In the genomic region with DNA sequence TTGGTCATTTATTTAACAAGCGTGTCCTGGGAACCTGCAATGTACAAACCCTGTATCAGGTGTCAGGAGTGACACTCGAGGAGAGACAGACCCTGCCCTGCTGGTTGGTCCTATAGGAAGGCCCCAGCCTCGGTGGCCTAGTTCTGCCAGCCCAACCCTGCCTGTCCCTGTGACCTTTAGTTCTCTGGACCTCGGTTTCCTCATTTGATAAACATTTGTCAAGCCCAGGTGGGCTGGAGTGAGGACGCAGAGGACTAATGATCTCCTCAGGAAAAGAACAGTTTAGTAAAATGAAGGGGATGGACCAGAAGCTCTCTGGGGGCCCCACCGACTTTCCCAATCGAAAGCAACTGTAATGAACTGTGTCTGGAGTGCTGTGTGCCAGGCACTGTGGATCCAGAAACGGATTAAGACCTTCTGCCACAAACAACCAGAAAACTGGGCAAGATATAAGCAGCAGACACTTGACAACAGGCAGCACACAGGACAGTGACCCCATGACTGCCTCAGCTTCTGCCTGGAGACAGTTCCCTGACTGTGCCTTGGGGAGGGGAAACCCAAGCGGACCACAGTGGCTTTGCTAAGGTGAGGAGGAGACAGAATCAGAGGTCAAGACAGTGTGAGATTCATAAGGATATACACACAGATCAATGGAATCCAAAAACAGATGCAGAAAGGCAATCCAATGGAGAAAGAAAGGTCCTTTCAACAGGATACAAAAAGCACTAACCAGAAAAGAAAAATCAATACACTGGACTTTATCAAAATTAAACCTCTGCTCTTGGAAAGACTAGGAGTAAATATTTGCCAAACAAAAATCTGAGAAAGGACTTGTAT, we compare ENCODE assay signal across 26 cellular contexts. TPM values are rescaled to one million over a fixed set of nuclear protein-coding genes. Genes with fewer than 3 reads are reported as not detected.
DNase-seq lines count a peak whose midpoint lies in the region; ATAC-seq and TF ChIP-seq lines count a peak whose summit lies in the region.
"Had no signal": no experiment of that assay in that cellular context is flagged by ENCODE, and none has a peak within 500 bp of the region (broad histone marks: within the 10 kb centered on the region; RNA-seq: fewer than 3 reads in every experiment).

No MANE protein-coding gene starts in this region.

- no peak for TF ChIP-seq CTCF in C4-2B (conservative IDR thresholded peaks at IDR 0.05)
- TF ChIP-seq CTCF in VCaP (conservative IDR thresholded peaks at IDR 0.05), result no peak
- TF ChIP-seq CTCF in neural progenitor cell (IDR thresholded peaks at IDR 0.05), result no peak
- TF ChIP-seq CTCF in sigmoid colon (IDR thresholded peaks at IDR 0.05), result no peak
- TF ChIP-seq CTCF in Calu3 (IDR thresholded peaks at IDR 0.05; ENCODE audit: unreplicated experiment), result no peak

- peaks cover 16% of the 10 kb centered on the region for H3K4me1 Mint-ChIP-seq in neural progenitor cell
- peaks cover 9% of the 10 kb centered on the region for H3K4me1 Mint-ChIP-seq in Calu3 (ENCODE audit: low read depth, unreplicated experiment)
- H3K4me1 Mint-ChIP-seq: central memory CD8-positive, alpha-beta T cell; IgD-negative memory B cell had no signal

- CTCF ChIA-PET in Calu3 (lab: Charles Lee), result interaction anchor here (0.5 kb wide), 1 partner anchor 73 kb away, joined by 3 read pairs; no protein-coding TSS in a partner anchor

- H3K9me3 ChIP-seq in neural progenitor cell (ENCODE audit: low read depth) (no peaks in the 10 kb centered on the region), sigmoid colon (no peaks in the 10 kb centered on the region)
- H3K9me3 ChIP-seq: ascending aorta, SK-N-SH, thyroid gland had no signal

- H3K27ac ChIP-seq in C4-2B (0 out of 2 replicates have a peak overlapping the region, but pooled peaks have one; percentile 11), VCaP (peak overlapping the region; percentile 39), neural progenitor cell (no peak overlapping the region), sigmoid colon (no peak overlapping the region)
- H3K27ac ChIP-seq: ascending aorta, thyroid gland, WERI-Rb-1 had no signal

- no peaks in the 10 kb centered on the region for H3K79me2 ChIP-seq in neural progenitor cell (ENCODE audit: low read depth)

- no peak for ATAC-seq in GM18520 (IDR thresholded peaks at IDR 0.05; ENCODE audit: unreplicated experiment)
- ATAC-seq: activated naive CD4-positive, alpha-beta T cell treated with anti-CD3 and anti-CD28 coated beads, Interleukin-2, amount 50 U/mL, for 72 hours; activated T-helper 17 cell treated with anti-CD3 and anti-CD28 coated beads, Interleukin-2, amount 50 U/mL, for 72 hours; left ventricle myocardium superior; stimulated activated naive CD8-positive, alpha-beta T cell treated with anti-CD3 and anti-CD28 coated beads, Interleukin-15, Interleukin-2, amounts not matched to agents 100 U/mL and 50 U/mL, for 24 hours; T-helper 17 cell had no signal

- peaks cover 21% of the 10 kb centered on the region for H3K27me3 ChIP-seq in neural progenitor cell
- H3K27me3 ChIP-seq in sigmoid colon, result peaks cover 0 to 10% (median 9%) of the 10 kb centered on the region in 3 donors
- H3K27me3 ChIP-seq: dorsolateral prefrontal cortex, thyroid gland had no signal

- H3K4me3 ChIP-seq in neural progenitor cell (no peak overlapping the region), sigmoid colon (no peak overlapping the region)
- H3K4me3 ChIP-seq: ascending aorta, dorsolateral prefrontal cortex, thyroid gland had no signal

- intact Hi-C loops in sigmoid colon (cut with DNase I), result no loop called here
- intact Hi-C loops in Calu3 (cut with micrococcal nuclease; ENCODE audit: unreplicated experiment), result no loop called here

- peak overlapping the region; percentile 9 for H3K9ac ChIP-seq in neural progenitor cell
- H3K9ac ChIP-seq: SK-N-SH had no signal

- no peaks in the 10 kb centered on the region for H3K36me3 Mint-ChIP-seq in neural progenitor cell
- H3K36me3 Mint-ChIP-seq in Calu3 (ENCODE audit: insufficient read depth, unreplicated experiment), result no peaks in the 10 kb centered on the region
- H3K36me3 Mint-ChIP-seq: activated naive CD4-positive, alpha-beta T cell treated with anti-CD3 and anti-CD28 coated beads, Interleukin-2, amount 50 U/mL, for 72 hours had no signal

- H3K4me3 Mint-ChIP-seq in neural progenitor cell (no peak overlapping the region), Calu3 (ENCODE audit: low read depth, unreplicated experiment) (no peak overlapping the region)
- H3K4me3 Mint-ChIP-seq: activated T-helper 17 cell treated with anti-CD3 and anti-CD28 coated beads, Interleukin-2, amount 50 U/mL, for 72 hours; central memory CD8-positive, alpha-beta T cell; IgD-negative memory B cell; T-helper 17 cell had no signal

- H3K27ac Mint-ChIP-seq in neural progenitor cell (no peak overlapping the region), Calu3 (ENCODE audit: unreplicated experiment) (no peak overlapping the region)
- H3K27ac Mint-ChIP-seq: activated naive CD4-positive, alpha-beta T cell treated with anti-CD3 and anti-CD28 coated beads, Interleukin-2, amount 50 U/mL, for 72 hours; activated T-helper 17 cell treated with anti-CD3 and anti-CD28 coated beads, Interleukin-2, amount 50 U/mL, for 72 hours; IgD-negative memory B cell; T-helper 17 cell had no signal

- DNase-seq in islet precursor cell (peak; percentile 52), neural progenitor cell (ENCODE audit: low spot score) (no peak), sigmoid colon (no peak), Calu3 (no peak)
- DNase-seq in activated T-cell treated with anti-CD3 and anti-CD28 coated beads, Interleukin-2, amount 50 U/mL, for 48 hours, result no peak
- DNase-seq: activated CD4-positive, alpha-beta T cell treated with anti-CD3 and anti-CD28 coated beads, Interleukin-2, amount 50 U/mL, for 1 hour; C1 segment of cervical spinal cord; dorsolateral prefrontal cortex; left ventricle myocardium superior; NCI-H1105 treated with DMSO at 0.1 percent for 48 hours; NCI-H2029 treated with DMSO at 0.1 percent for 48 hours; NCI-H2227 treated with DMSO at 0.1 percent for 48 hours; SK-N-SH; stimulated activated CD4-positive, alpha-beta T cell treated with anti-CD3 and anti-CD28 coated beads, Interleukin-12 subunit alpha, Interleukin-12 subunit beta, amount 100 ng/mL, for 4 hours; stimulated activated naive CD8-positive, alpha-beta T cell treated with anti-CD3 and anti-CD28 coated beads, Interleukin-15, Interleukin-2, amounts not matched to agents 100 U/mL and 50 U/mL, for 24 hours; T-helper 17 cell; thyroid gland; WERI-Rb-1 had no signal

- no peak overlapping the region for H2AFZ ChIP-seq in neural progenitor cell (replicated peaks)

- H3K36me3 ChIP-seq in neural progenitor cell (no peaks in the 10 kb centered on the region), sigmoid colon (no peaks in the 10 kb centered on the region)
- H3K36me3 ChIP-seq: ascending aorta, thyroid gland, WERI-Rb-1 had no signal

- H4K20me1 ChIP-seq in neural progenitor cell (ENCODE audit: low read depth), result no peaks in the 10 kb centered on the region

- no TSS peak for BruUV-seq in Calu3 (replicated peaks; lab: Mats Ljungman, UMichigan)

- H3K9me3 Mint-ChIP-seq in neural progenitor cell (no peaks in the 10 kb centered on the region), Calu3 (ENCODE audit: low read depth, unreplicated experiment) (no peaks in the 10 kb centered on the region)
- H3K9me3 Mint-ChIP-seq: activated naive CD4-positive, alpha-beta T cell treated with anti-CD3 and anti-CD28 coated beads, Interleukin-2, amount 50 U/mL, for 72 hours; activated T-helper 17 cell treated with anti-CD3 and anti-CD28 coated beads, Interleukin-2, amount 50 U/mL, for 72 hours; central memory CD8-positive, alpha-beta T cell; IgD-negative memory B cell had no signal

- TF ChIP-seq POLR2A in sigmoid colon (IDR thresholded peaks at IDR 0.05), result no peak

- no peak overlapping the region for H3K4me2 ChIP-seq in neural progenitor cell
- H3K4me2 ChIP-seq: SK-N-SH had no signal

- 68 to 72% methylated on average over 9 of the region's 9 CpGs for WGBS in sigmoid colon, 2 donors

- H3F3A ChIP-seq in neural progenitor cell (ENCODE audit: low read depth), result peaks cover 21% of the 10 kb centered on the region

- peaks cover 6% of the 10 kb centered on the region for H3K27me3 Mint-ChIP-seq in neural progenitor cell (ENCODE audit: insufficient read depth, low read depth)
- H3K27me3 Mint-ChIP-seq in Calu3 (ENCODE audit: unreplicated experiment), result peaks cover 17% of the 10 kb centered on the region
- H3K27me3 Mint-ChIP-seq: activated T-helper 17 cell treated with anti-CD3 and anti-CD28 coated beads, Interleukin-2, amount 50 U/mL, for 72 hours; central memory CD8-positive, alpha-beta T cell; IgD-negative memory B cell had no signal

- no peak for TF ChIP-seq EP300 in sigmoid colon (IDR thresholded peaks at IDR 0.05)

- H3K4me1 ChIP-seq in neural progenitor cell (peaks cover 18% of the 10 kb centered on the region), sigmoid colon (peaks cover 0 to 23% (median 11%) of the 10 kb centered on the region in 4 donors)
- H3K4me1 ChIP-seq: ascending aorta had no signal

RNA-seq across cellular contexts. Expression of gene PRCD, which starts 8.8 kb away (rescaled TPM):
- 0.09 TPM in 1 of 2 replicates, not detected in the other for total RNA-seq in neural progenitor cell (ENCODE audit: low replicate concordance)
- total RNA-seq in sigmoid colon, result 1 to 10 TPM; 1.1 to 6.1 (median 3.6) TPM
- polyA plus RNA-seq in sigmoid colon, result 1 to 10 TPM in 2 of 3 donors, not detected in 1; 4.8 to 7.1 TPM
- total RNA-seq in Calu3 (2022), result not detected in 2 replicates
- total RNA-seq: activated naive CD4-positive, alpha-beta T cell treated with anti-CD3 and anti-CD28 coated beads, Interleukin-2, amount 50 U/mL, for 72 hours; activated T-helper 17 cell treated with anti-CD3 and anti-CD28 coated beads, Interleukin-2, amount 50 U/mL, for 72 hours had no signal

RNA-seq across cellular contexts. Expression of gene CYGB, which starts 11.1 kb away (rescaled TPM):
- total RNA-seq in neural progenitor cell (ENCODE audit: low replicate concordance) (1.1 TPM in 1 of 2 replicates, not detected in the other), sigmoid colon (10 to 100 TPM; 18.6 to 33.4 (median 19.3) TPM), Calu3 (2022) (not detected in 2 replicates)
- 10 to 100 TPM in 2 of 3 donors, 1 to 10 TPM in 1; 9.7 to 25.8 (median 10.1) TPM for polyA plus RNA-seq in sigmoid colon
- total RNA-seq: activated naive CD4-positive, alpha-beta T cell treated with anti-CD3 and anti-CD28 coated beads, Interleukin-2, amount 50 U/mL, for 72 hours; activated T-helper 17 cell treated with anti-CD3 and anti-CD28 coated beads, Interleukin-2, amount 50 U/mL, for 72 hours; T-helper 17 cell had no signal

RNA-seq across cellular contexts. Expression of gene ST6GALNAC2, which starts 37.1 kb away (rescaled TPM):
- total RNA-seq in neural progenitor cell (ENCODE audit: low replicate concordance) (0.28 TPM in 1 of 2 replicates, not detected in the other), sigmoid colon (10 to 100 TPM in 1 of 4 donors, 1 to 10 TPM in 3; 4.1 to 16.4 (median 9.0) TPM), Calu3 (2022) (10.5 and 11.6 TPM in 2 replicates)
- polyA plus RNA-seq in sigmoid colon, result 1 to 10 TPM; 3.3 to 5.4 (median 3.5) TPM
- total RNA-seq: activated naive CD4-positive, alpha-beta T cell treated with anti-CD3 and anti-CD28 coated beads, Interleukin-2, amount 50 U/mL, for 72 hours had no signal

RNA-seq across cellular contexts. Expression of gene RHBDF2, which starts 47.4 kb away (rescaled TPM):
- total RNA-seq in neural progenitor cell (ENCODE audit: low replicate concordance) (0.79 and 5.0 TPM in 2 replicates), sigmoid colon (10 to 100 TPM in 3 of 4 donors, 1 to 10 TPM in 1; 7.9 to 27.6 (median 12.5) TPM), Calu3 (2022) (47.7 and 47.9 TPM in 2 replicates)
- polyA plus RNA-seq in sigmoid colon, result 10 to 100 TPM in 1 of 3 donors, 1 to 10 TPM in 2; 1.2 to 35.7 (median 5.8) TPM

Comparison
In these comparisons a context has a peak if more than half of its experiments do, and no peak if none do; other contexts are left out.
1. H3K27ac ChIP-seq: peak in C4-2B (single experiment) and VCaP (single experiment); none in neural progenitor cell (single experiment) and sigmoid colon (0 of 4).